In genomic region chr18:70036168-70036567, GRCh38 we compare ENCODE assay signal across 32 cellular contexts.
"Had no signal": no experiment of that assay in that cellular context is flagged by ENCODE, and none has a peak within 500 bp of the region (broad histone marks: within the 10 kb centered on the region; RNA-seq: fewer than 3 reads in every experiment).

No MANE protein-coding gene starts in this region.

- H3K4me3 ChIP-seq: body of pancreas, esophagus muscularis mucosa, gastrocnemius medialis, heart left ventricle had no signal

- H3K4me1 ChIP-seq: body of pancreas, esophagus muscularis mucosa, foreskin keratinocyte, gastrocnemius medialis had no signal

- FAIRE-seq: colon had no signal

- H3K4me1 Mint-ChIP-seq: activated CD4-positive, alpha-beta T cell treated with anti-CD3 and anti-CD28 coated beads for 36 hours; activated CD4-positive, alpha-beta T cell treated with anti-CD3 and anti-CD28 coated beads, Interleukin-2, amount 10 ng/mL, durations not matched to agents 24 days and 14 days; activated CD8-positive, alpha-beta memory T cell treated with anti-CD3 and anti-CD28 coated beads, Interleukin-2, amount 10 ng/mL, durations not matched to agents 7 days and 5 days had no signal

- H3K27me3 Mint-ChIP-seq: activated CD4-positive, alpha-beta memory T cell treated with anti-CD3 and anti-CD28 coated beads for 36 hours; activated CD4-positive, alpha-beta T cell treated with anti-CD3 and anti-CD28 coated beads for 36 hours; activated CD4-positive, alpha-beta T cell treated with anti-CD3 and anti-CD28 coated beads, Interleukin-2, amount 10 ng/mL, durations not matched to agents 24 days and 14 days; activated CD8-positive, alpha-beta memory T cell treated with anti-CD3 and anti-CD28 coated beads, Interleukin-2, amount 10 ng/mL, durations not matched to agents 7 days and 5 days; activated naive CD8-positive, alpha-beta T cell; activated T-helper 17 cell treated with anti-CD3 and anti-CD28 coated beads, Interleukin-2, amount 50 U/mL, for 72 hours; effector memory CD8-positive, alpha-beta T cell; T-helper 17 cell had no signal

- H3K27ac ChIP-seq: body of pancreas, esophagus muscularis mucosa, foreskin keratinocyte, gastrocnemius medialis, heart left ventricle had no signal

- H3K27ac Mint-ChIP-seq: activated CD4-positive, alpha-beta memory T cell treated with anti-CD3 and anti-CD28 coated beads for 36 hours; activated CD4-positive, alpha-beta T cell treated with anti-CD3 and anti-CD28 coated beads for 36 hours; activated CD4-positive, alpha-beta T cell treated with anti-CD3 and anti-CD28 coated beads, Interleukin-2, amount 10 ng/mL, durations not matched to agents 24 days and 14 days; activated CD8-positive, alpha-beta memory T cell treated with anti-CD3 and anti-CD28 coated beads, Interleukin-2, amount 10 ng/mL, durations not matched to agents 7 days and 5 days; activated CD8-positive, alpha-beta T cell treated with anti-CD3 and anti-CD28 coated beads, Interleukin-2, amount 10 ng/mL, durations not matched to agents 7 days and 5 days; activated naive CD8-positive, alpha-beta T cell; activated T-helper 17 cell treated with anti-CD3 and anti-CD28 coated beads, Interleukin-2, amount 50 U/mL, for 72 hours; effector memory CD8-positive, alpha-beta T cell; T-helper 17 cell; T-helper 2 cell treated with Interferon-gamma antibody and Interleukin-4, amounts not matched to agents 5 μg/mL and 100 μg/mL, for 36 hours had no signal

- H3K9me3 ChIP-seq: body of pancreas, esophagus muscularis mucosa, gastrocnemius medialis, heart left ventricle had no signal

- H3K4me3 Mint-ChIP-seq: activated CD4-positive, alpha-beta memory T cell treated with anti-CD3 and anti-CD28 coated beads for 36 hours; activated CD4-positive, alpha-beta T cell treated with anti-CD3 and anti-CD28 coated beads for 36 hours; activated CD4-positive, alpha-beta T cell treated with anti-CD3 and anti-CD28 coated beads, Interleukin-2, amount 10 ng/mL, durations not matched to agents 24 days and 14 days; activated CD8-positive, alpha-beta memory T cell treated with anti-CD3 and anti-CD28 coated beads, Interleukin-2, amount 10 ng/mL, durations not matched to agents 7 days and 5 days; activated CD8-positive, alpha-beta T cell treated with anti-CD3 and anti-CD28 coated beads, Interleukin-2, amount 10 ng/mL, durations not matched to agents 7 days and 5 days; activated naive CD8-positive, alpha-beta T cell; activated T-helper 17 cell treated with anti-CD3 and anti-CD28 coated beads, Interleukin-2, amount 50 U/mL, for 72 hours; effector memory CD8-positive, alpha-beta T cell; T-helper 17 cell; T-helper 2 cell treated with Interferon-gamma antibody and Interleukin-4, amounts not matched to agents 5 μg/mL and 100 μg/mL, for 36 hours had no signal

- ATAC-seq: activated CD4-positive, alpha-beta T cell treated with anti-CD3 and anti-CD28 coated beads for 36 hours; activated CD8-positive, alpha-beta memory T cell treated with anti-CD3 and anti-CD28 coated beads, Interleukin-2, amount 10 ng/mL, durations not matched to agents 7 days and 5 days; activated CD8-positive, alpha-beta T cell treated with anti-CD3 and anti-CD28 coated beads, Interleukin-2, amount 10 ng/mL, durations not matched to agents 7 days and 5 days; activated T-helper 17 cell treated with anti-CD3 and anti-CD28 coated beads, Interleukin-2, amount 50 U/mL, for 72 hours; body of pancreas; effector memory CD8-positive, alpha-beta T cell; foreskin keratinocyte; gastrocnemius medialis; T-helper 17 cell had no signal

- H3K36me3 ChIP-seq: gastrocnemius medialis had no signal

- DNase-seq: activated CD4-positive, alpha-beta memory T cell treated with anti-CD3 and anti-CD28 coated beads for 36 hours; activated CD4-positive, alpha-beta T cell treated with anti-CD3 and anti-CD28 coated beads for 36 hours; activated CD4-positive, alpha-beta T cell treated with anti-CD3 and anti-CD28 coated beads, Interleukin-2, amount 10 ng/mL, durations not matched to agents 24 days and 14 days; activated CD4-positive, CD25-positive, alpha-beta regulatory T cell; activated CD4-positive, CD25-positive, alpha-beta regulatory T cell treated with anti-CD3 and anti-CD28 coated beads, Interleukin-2, amount 50 U/mL, for 72 hours; activated CD8-positive, alpha-beta memory T cell treated with anti-CD3 and anti-CD28 coated beads, Interleukin-2, amount 10 ng/mL, durations not matched to agents 7 days and 5 days; activated CD8-positive, alpha-beta memory T cell treated with anti-CD3 and anti-CD28 coated beads, Interleukin-2, amount 50 U/mL, for 4 hours; activated CD8-positive, alpha-beta T cell treated with anti-CD3 and anti-CD28 coated beads, Interleukin-2, amount 10 ng/mL, durations not matched to agents 7 days and 5 days; activated effector memory CD4-positive, alpha-beta T cell treated with Interleukin-2 at 50 U/mL for 16 hours; activated gamma-delta T cell treated with Interleukin-2 at 50 U/mL for 16 hours; activated naive CD4-positive, alpha-beta T cell treated with anti-CD3 and anti-CD28 coated beads, Interleukin-2, amount 50 U/mL, for 16 hours; activated naive CD4-positive, alpha-beta T cell treated with Interleukin-2 at 50 U/mL for 16 hours; activated T-cell treated with anti-CD3 and anti-CD28 coated beads, Interleukin-2, amount 50 U/mL, for 1 hour; amniotic stem cell; aorta; body of pancreas; cortex of kidney; dermis blood vessel endothelial cell; effector CD4-positive, alpha-beta T cell; effector memory CD8-positive, alpha-beta T cell; foreskin keratinocyte; gastrocnemius medialis; glutamatergic neuron; heart left ventricle; T-helper 1 cell; T-helper 17 cell; T1000 had no signal
